ENCODE assay signal across 30 cellular contexts in genomic region chr6:139742671-139743070, GRCh38.
DNase-seq lines count a peak whose midpoint lies in the region; ATAC-seq, FAIRE-seq and TF ChIP-seq lines count a peak whose summit lies in the region.
"Had no signal": no experiment of that assay in that cellular context is flagged by ENCODE, and none has a peak within 500 bp of the region (broad histone marks: within the 10 kb centered on the region; RNA-seq: fewer than 3 reads in every experiment).

No MANE protein-coding gene starts in this region.

- H2AK5ac ChIP-seq in IMR-90 (ENCODE audit: low read depth, low read length): no peak overlapping the region

- no TSS peak for BruUV-seq in IMR-90 (replicated peaks; lab: Mats Ljungman, UMichigan)

- no peaks in the 10 kb centered on the region for H4K20me1 ChIP-seq in IMR-90 (ENCODE audit: insufficient read depth, low read length)
- no peaks in the 10 kb centered on the region for H4K20me1 ChIP-seq in astrocyte (ENCODE audit: insufficient read depth, low read length)

- no peak overlapping the region for H3K4me3 ChIP-seq in IMR-90 (ENCODE audit: insufficient read depth, low read depth, low read length)
- no peak overlapping the region for H3K4me3 ChIP-seq in astrocyte (ENCODE audit: insufficient read depth, low read depth, low read length)
- H3K4me3 ChIP-seq: left lung, MG63, neural progenitor cell, skin epidermis had no signal

- no peak overlapping the region for H3K56ac ChIP-seq in IMR-90 (ENCODE audit: extremely low read depth, insufficient read depth, low read length)

- in situ Hi-C loops in IMR-90 (cut with MboI; ENCODE audit: low sequenced_read_pairs): no loop called here

- DNase-seq in DMS 273 (lab: John Stamatoyannopoulos, UW; ENCODE audit: unreplicated experiment): peak; percentile 44
- DNase-seq in IMR-90: no peak
- DNase-seq in astrocyte (ENCODE audit: low read depth): no peak
- DNase-seq in nephron progenitor cell: no peak
- DNase-seq in ureter (ENCODE audit: low spot score): no peak
- no peak for DNase-seq in posterior vena cava (ENCODE audit: low spot score)
- no peak for DNase-seq in activated naive CD4-positive, alpha-beta T cell treated with anti-CD3 and anti-CD28 coated beads, Interleukin-2, amount 50 U/mL, for 72 hours (ENCODE audit: low spot score in 2 of 2)
- DNase-seq: activated CD4-positive, alpha-beta T cell treated with anti-CD3 and anti-CD28 coated beads for 4 hours; activated T-cell treated with anti-CD3 and anti-CD28 coated beads for 4 hours; anterior cingulate cortex; Caco-2; immature natural killer cell; KBM-7; left lung; MG63; NCI-H1105 treated with DMSO at 0.1 percent for 48 hours; NCI-H187 treated with DMSO at 0.1 percent for 48 hours; NCI-H526; stimulated activated naive B cell treated with anti-CD40 and anti-IgM and Interleukin-4, amounts not matched to agents 10 μg/mL and 1 μg/mL and 100 μg/mL, for 72 hours; substantia nigra; T1000; WERI-Rb-1 had no signal

- dilution Hi-C loops in IMR-90 (cut with HindIII; ENCODE audit: low sequenced_read_pairs, unreplicated experiment): no loop called here

- H3K4me1 ChIP-seq in IMR-90 (ENCODE audit: control insufficient read depth, insufficient read depth, low read length) (peaks cover 4% of the 10 kb centered on the region), astrocyte (ENCODE audit: insufficient read depth, low read length) (peaks cover 15% of the 10 kb centered on the region)
- H3K4me1 ChIP-seq: neural progenitor cell had no signal

- no peak for TF ChIP-seq POLR2A in IMR-90 (IDR thresholded peaks at IDR 0.05; ENCODE audit: low read depth, low read length)

- peak overlapping the region; percentile 71 for H2BK120ac ChIP-seq in IMR-90 (ENCODE audit: low read depth, low read length)

- H3K27me3 ChIP-seq in IMR-90 (ENCODE audit: control insufficient read depth, insufficient read depth, low read length) (no peaks in the 10 kb centered on the region), astrocyte (ENCODE audit: insufficient read depth, low read length) (no peaks in the 10 kb centered on the region)
- H3K27me3 ChIP-seq: left lung, MG63, neural progenitor cell had no signal

- no CpG with 5 or more reads among the region's 1 CpG for WGBS in IMR-90 (ENCODE audit: extremely low coverage in 2 of 2, insufficient read length in 1 of 2), 2 experiments

- H3K27ac ChIP-seq in IMR-90 (ENCODE audit: insufficient read depth, low read length) (no peak overlapping the region), astrocyte (ENCODE audit: low read depth, low read length) (no peak overlapping the region)
- H3K27ac ChIP-seq: C4-2B, left lung, neural progenitor cell, WERI-Rb-1 had no signal

- H3K4me1 Mint-ChIP-seq in astrocyte (ENCODE audit: low read depth, unreplicated experiment) (peaks cover 24% of the 10 kb centered on the region), nephron progenitor cell (peaks cover 44% of the 10 kb centered on the region)
- H3K4me1 Mint-ChIP-seq: immature natural killer cell, memory B cell, neural progenitor cell had no signal

- H2BK5ac ChIP-seq in IMR-90 (ENCODE audit: low read depth, low read length, poor library complexity, severe bottlenecking): peak overlapping the region; percentile 83

- H3K23ac ChIP-seq in IMR-90 (ENCODE audit: low read depth, low read length): peak overlapping the region; percentile 10; the same call in 1 of the 2 replicates

- no peak for TF ChIP-seq CTCF in IMR-90 (conservative IDR thresholded peaks at IDR 0.05; ENCODE audit: low read depth, low read length)
- no peak for TF ChIP-seq CTCF in astrocyte (IDR thresholded peaks at IDR 0.05; ENCODE audit: insufficient read depth, low read depth, low read length)
- no peak for TF ChIP-seq CTCF in nephron progenitor cell (IDR thresholded peaks at IDR 0.05)

- H3K27me3 Mint-ChIP-seq in astrocyte (ENCODE audit: low read depth, unreplicated experiment) (no peaks in the 10 kb centered on the region), nephron progenitor cell (ENCODE audit: low read depth, poor library complexity) (no peaks in the 10 kb centered on the region)
- H3K27me3 Mint-ChIP-seq: memory B cell, type B pancreatic cell had no signal

- TF ChIP-seq RAD21 in IMR-90 (IDR thresholded peaks at IDR 0.05; ENCODE audit: low read length): no peak

- H3K18ac ChIP-seq in IMR-90 (ENCODE audit: low read depth, low read length): peak overlapping the region; percentile 74; the same call in 1 of the 2 replicates

- ATAC-seq in IMR-90 (ENCODE audit: low read depth) (no peak), GM18517 (IDR thresholded peaks at IDR 0.05; ENCODE audit: unreplicated experiment) (no peak)
- ATAC-seq in activated naive CD4-positive, alpha-beta T cell treated with anti-CD3 and anti-CD28 coated beads, Interleukin-2, amount 50 U/mL, for 72 hours: no peak
- ATAC-seq: left lung had no signal

- peak overlapping the region; percentile 65; the same call in 1 of the 2 replicates for H3K14ac ChIP-seq in IMR-90 (replicated peaks; ENCODE audit: low read depth, low read length)

- peak overlapping the region; percentile 39 for H2BK20ac ChIP-seq in IMR-90 (ENCODE audit: low read depth, low read length)

- H3K4ac ChIP-seq in IMR-90 (ENCODE audit: low read depth, low read length): peak overlapping the region; percentile 67; the same call in 1 of the 2 replicates

- no peak overlapping the region for H3K9ac ChIP-seq in IMR-90 (ENCODE audit: low read depth, low read length)
- H3K9ac ChIP-seq in astrocyte (ENCODE audit: low read length): no peak overlapping the region
- H3K9ac ChIP-seq: neural progenitor cell had no signal

- POLR2A ChIA-PET in IMR-90 (lab: Charles Lee; ENCODE audit: unreplicated experiment): interaction anchor here (0.6 kb wide), 1 partner anchor 165 kb away, joined by 4 read pairs; no protein-coding TSS in a partner anchor

- H2AFZ ChIP-seq in IMR-90 (replicated peaks; ENCODE audit: low read length, poor library complexity) (no peak overlapping the region), astrocyte (ENCODE audit: low read depth, low read length) (no peak overlapping the region)
- H2AFZ ChIP-seq: neural progenitor cell had no signal

- H4K5ac ChIP-seq in IMR-90 (ENCODE audit: low read depth, low read length): peak overlapping the region; percentile 40; the same call in 1 of the 2 replicates

- H2AK9ac ChIP-seq in IMR-90 (replicated peaks; ENCODE audit: low read depth, low read length, poor library complexity): no peak overlapping the region

- H3K9me3 Mint-ChIP-seq in astrocyte (ENCODE audit: unreplicated experiment): no peaks in the 10 kb centered on the region
- H3K9me3 Mint-ChIP-seq in nephron progenitor cell: no peaks in the 10 kb centered on the region
- no peaks in the 10 kb centered on the region for H3K9me3 Mint-ChIP-seq in activated naive CD4-positive, alpha-beta T cell treated with anti-CD3 and anti-CD28 coated beads, Interleukin-2, amount 50 U/mL, for 72 hours
- H3K9me3 Mint-ChIP-seq: immature natural killer cell; memory B cell; neural progenitor cell; stimulated activated naive B cell treated with anti-CD40 and anti-IgM and Interleukin-4, amounts not matched to agents 10 μg/mL and 1 μg/mL and 100 μg/mL, for 72 hours had no signal

- 0 out of 2 replicates have a peak, but pooled peaks cover 4% of the 10 kb centered on the region for H3K9me1 ChIP-seq in IMR-90 (ENCODE audit: insufficient read depth, low read length)

- peak overlapping the region; percentile 52 for H4K91ac ChIP-seq in IMR-90 (ENCODE audit: insufficient read depth, low read depth, low read length)

- H3K79me1 ChIP-seq in IMR-90 (ENCODE audit: low read depth in 1 of 2, low read length in 2 of 2): no peaks in the 10 kb centered on the region

- no peak overlapping the region for H3K4me2 ChIP-seq in IMR-90 (ENCODE audit: low read depth, low read length)
- H3K4me2 ChIP-seq in astrocyte (ENCODE audit: low read length): no peak overlapping the region
- H3K4me2 ChIP-seq: neural progenitor cell had no signal

- H3K9me3 ChIP-seq in IMR-90 (ENCODE audit: control insufficient read depth, insufficient read depth, low read length) (no peaks in the 10 kb centered on the region), astrocyte (ENCODE audit: insufficient read depth, low read depth, low read length) (no peaks in the 10 kb centered on the region)
- H3K9me3 ChIP-seq: Caco-2, left lung had no signal

- H3K36me3 ChIP-seq in IMR-90 (ENCODE audit: control insufficient read depth, insufficient read depth, low read length) (no peaks in the 10 kb centered on the region), astrocyte (ENCODE audit: insufficient read depth, low read length) (no peaks in the 10 kb centered on the region)
- H3K36me3 ChIP-seq: left lung, neural progenitor cell, WERI-Rb-1 had no signal

- H3K4me3 Mint-ChIP-seq in astrocyte (ENCODE audit: unreplicated experiment) (no peak overlapping the region), nephron progenitor cell (no peak overlapping the region)
- H3K4me3 Mint-ChIP-seq: activated naive CD8-positive, alpha-beta T cell; immature natural killer cell; memory B cell; neural progenitor cell; stimulated activated naive B cell treated with anti-CD40 and anti-IgM and Interleukin-4, amounts not matched to agents 10 μg/mL and 1 μg/mL and 100 μg/mL, for 72 hours; type B pancreatic cell had no signal

- H3K79me2 ChIP-seq in astrocyte (ENCODE audit: insufficient read depth, low read length): no peaks in the 10 kb centered on the region

- peak; percentile 29 for FAIRE-seq in astrocyte (lab: Jason Lieb, UNC)
- FAIRE-seq: RCC 7860 had no signal

- H2BK15ac ChIP-seq in IMR-90 (ENCODE audit: low read depth, low read length): peak overlapping the region; percentile 90; the same call in 2 of the 3 replicates

- peak overlapping the region; percentile 26 for H3K27ac Mint-ChIP-seq in astrocyte (ENCODE audit: unreplicated experiment)
- H3K27ac Mint-ChIP-seq in nephron progenitor cell: peak overlapping the region; percentile 18
- H3K27ac Mint-ChIP-seq in activated naive CD4-positive, alpha-beta T cell treated with anti-CD3 and anti-CD28 coated beads, Interleukin-2, amount 50 U/mL, for 72 hours: no peak overlapping the region
- H3K27ac Mint-ChIP-seq: activated naive CD8-positive, alpha-beta T cell; immature natural killer cell; memory B cell; neural progenitor cell; type B pancreatic cell had no signal

- H4K8ac ChIP-seq in IMR-90 (ENCODE audit: low read depth in 2 of 2, low read length in 2 of 2): peak overlapping the region in 1 of 2 experiments; percentile 43; a peak in 1 of 4 replicates

- CTCF ChIA-PET in IMR-90 (lab: Yijun Ruan, JAX): no interaction called here

- no peaks in the 10 kb centered on the region for H3K36me3 Mint-ChIP-seq in astrocyte (ENCODE audit: low read depth, unreplicated experiment)
- H3K36me3 Mint-ChIP-seq in nephron progenitor cell (ENCODE audit: low read depth): no peaks in the 10 kb centered on the region
- H3K36me3 Mint-ChIP-seq in activated naive CD4-positive, alpha-beta T cell treated with anti-CD3 and anti-CD28 coated beads, Interleukin-2, amount 50 U/mL, for 72 hours: no peaks in the 10 kb centered on the region
- H3K36me3 Mint-ChIP-seq: activated naive CD8-positive, alpha-beta T cell; immature natural killer cell; memory B cell; neural progenitor cell; stimulated activated naive B cell treated with anti-CD40 and anti-IgM and Interleukin-4, amounts not matched to agents 10 μg/mL and 1 μg/mL and 100 μg/mL, for 72 hours; type B pancreatic cell had no signal

- intact Hi-C loops in IMR-90 (cut with micrococcal nuclease): no loop called here
- intact Hi-C loops in posterior vena cava (cut with DNase I): no loop called here

TF ChIP-seq in IMR-90, 13 proteins besides CTCF, POLR2A, EP300 and RAD21 (continues in another document):
- no peak for TF ChIP-seq FOS (IDR thresholded peaks at IDR 0.05; ENCODE audit: low read depth, low read length)

Comparison
In these comparisons a context has a peak if more than half of its experiments do, and no peak if none do; other contexts are left out.
1. H3K27ac Mint-ChIP-seq: peak in astrocyte (single experiment) and nephron progenitor cell (single experiment); none in activated naive CD4-positive, alpha-beta T cell treated with anti-CD3 and anti-CD28 coated beads, Interleukin-2, amount 50 U/mL, for 72 hours (0 of 2).